ENCODE assay signal across 8 cellular contexts in genomic region chr17:49210158-49211029, GRCh38. TPM values are rescaled to one million over a fixed set of nuclear protein-coding genes. Genes with fewer than 3 reads are reported as not detected.
A peak's percentile ranks its signal among the peaks of the same experiment; 100 is the strongest.
DNase-seq lines count a peak whose midpoint lies in the region; ATAC-seq, FAIRE-seq and TF ChIP-seq lines count a peak whose summit lies in the region.

ABI3 (plus strand) TSS chr17:49210707; CDS start chr17:49210725, 18 bp downstream.
GNGT2 (minus strand) TSS chr17:49210574; CDS start chr17:49207422, 3,152 bp downstream.

- peak within 1 kb of the TSS; percentile 97 for H3K4me2 ChIP-seq in Loucy (ENCODE audit: low read depth, low read length, poor library complexity, severe bottlenecking)

- TF ChIP-seq POLR2A in H54 (IDR thresholded peaks at IDR 0.05; ENCODE audit: low read depth, low read length): no peak

- H2AFZ ChIP-seq in Loucy (ENCODE audit: low read length): peak within 1 kb of the TSS; percentile 32

- peak within 1 kb of the TSS; percentile 83 for H3K9ac ChIP-seq in Loucy (ENCODE audit: low read depth, low read length, poor library complexity, severe bottlenecking)

- FAIRE-seq in H54 (lab: Jason Lieb, UNC): no peak

- H3F3A ChIP-seq in Loucy (ENCODE audit: low read depth): no peaks in the 10 kb centered on the region

- no peaks in the 10 kb centered on the region for H3K9me3 ChIP-seq in Loucy (ENCODE audit: insufficient read depth, low read depth, low read length)
- no peaks in the 10 kb centered on the region for H3K9me3 ChIP-seq in right atrium auricular region

- peaks cover 59% of the 10 kb centered on the region for H3K4me1 ChIP-seq in Loucy (ENCODE audit: insufficient read depth, low read length, poor library complexity, severe bottlenecking)
- H3K4me1 ChIP-seq in right atrium auricular region: peaks cover 0 to 30% of the 10 kb centered on the region in 2 donors

- ATAC-seq in GM21619 (IDR thresholded peaks at IDR 0.05; ENCODE audit: unreplicated experiment): peak; percentile 76

- H3K27me3 ChIP-seq in Loucy (ENCODE audit: insufficient read depth, low read length, poor library complexity, severe bottlenecking) (no peaks in the 10 kb centered on the region), right atrium auricular region (no peaks in the 10 kb centered on the region)

- H3K36me3 ChIP-seq in Loucy (ENCODE audit: insufficient read depth, low read length) (no peaks in the 10 kb centered on the region), right atrium auricular region (no peaks in the 10 kb centered on the region)

- H4K20me1 ChIP-seq in Loucy (ENCODE audit: insufficient read depth, low read length, poor library complexity, severe bottlenecking): no peaks in the 10 kb centered on the region

- H3K27ac ChIP-seq in right atrium auricular region: peak within 1 kb of the TSS; percentile 40 to 69

- H3K79me2 ChIP-seq in Loucy (ENCODE audit: insufficient read depth, low read length): peaks cover 47% of the 10 kb centered on the region

- DNase-seq in GDM1 (lab: John Stamatoyannopoulos, UW) (peak; percentile 50), right atrium auricular region (ENCODE audit: low spot score) (no peak), H54 (ENCODE audit: insufficient read length, low spot score) (no peak), ureter (ENCODE audit: low spot score) (no peak)
- peak; percentile 78 to 80 for DNase-seq in activated T-cell treated with anti-CD3 and anti-CD28 coated beads, Interleukin-2, amount 50 U/mL, for 48 hours
- DNase-seq in stimulated activated CD4-positive, alpha-beta T cell treated with anti-CD3 and anti-CD28 coated beads, Interleukin-12 subunit alpha, Interleukin-12 subunit beta, amount 100 ng/mL, for 4 hours: peak; percentile 55

- H3K9me2 ChIP-seq in Loucy (replicated peaks; ENCODE audit: low read depth, low read length): no peaks in the 10 kb centered on the region

- TF ChIP-seq CTCF in Loucy (conservative IDR thresholded peaks at IDR 0.05; ENCODE audit: low read length) (no peak), right atrium auricular region (IDR thresholded peaks at IDR 0.05) (no peak)

- H3K4me3 ChIP-seq in Loucy (ENCODE audit: low read length, poor library complexity, severe bottlenecking) (peak within 1 kb of the TSS; percentile 82), right atrium auricular region (peak within 1 kb of the TSS; percentile 33 to 43)

RNA-seq across cellular contexts. Expression of gene ABI3, which starts in this region (rescaled TPM):
- total RNA-seq in right atrium auricular region: 1 to 10 TPM; 6.7 to 8.2 TPM
- 15.2 TPM for total RNA-seq in ureter

RNA-seq across cellular contexts. Expression of gene GNGT2, which starts in this region (rescaled TPM):
- 1 to 10 TPM in 1 of 2 donors, under 1 TPM in 1; 0.90 to 1.4 TPM for total RNA-seq in right atrium auricular region
- 2.9 TPM for total RNA-seq in ureter

Comparison
In these comparisons a context has a peak if more than half of its experiments do, and no peak if none do; other contexts are left out.
1. DNase-seq: peak in GDM1 (single experiment), activated T-cell treated with anti-CD3 and anti-CD28 coated beads, Interleukin-2, amount 50 U/mL, for 48 hours (2 of 2) and stimulated activated CD4-positive, alpha-beta T cell treated with anti-CD3 and anti-CD28 coated beads, Interleukin-12 subunit alpha, Interleukin-12 subunit beta, amount 100 ng/mL, for 4 hours (single experiment); none in right atrium auricular region (single experiment), H54 (single experiment) and ureter (single experiment).